1 cellular context compared by ENCODE assay signal in genomic region chr1:114218397-114219237, GRCh38.
TF ChIP-seq lines count a peak whose summit lies in the region.

No MANE protein-coding gene starts in this region.

TF ChIP-seq in H1, 55 proteins besides CTCF, POLR2A, EP300 and RAD21:
- TF ChIP-seq TEAD4 (IDR thresholded peaks at IDR 0.05; ENCODE audit: low read depth, low read length), result no peak
- no peak for TF ChIP-seq GTF2F1 (IDR thresholded peaks at IDR 0.05; ENCODE audit: borderline replicate concordance, low read depth, low read length)
- TF ChIP-seq SUZ12 (IDR thresholded peaks at IDR 0.05; ENCODE audit: low read length), result no peak
- TF ChIP-seq BRCA1 (IDR thresholded peaks at IDR 0.05; ENCODE audit: low read depth, low read length), result no peak
- no peak for TF ChIP-seq E2F6 (IDR thresholded peaks at IDR 0.05)
- TF ChIP-seq YY1 (IDR thresholded peaks at IDR 0.05; ENCODE audit: low read depth, low read length), result no peak
- TF ChIP-seq SP1 (IDR thresholded peaks at IDR 0.05; ENCODE audit: low read depth, low read length), result no peak
- no peak for TF ChIP-seq HDAC6 (IDR thresholded peaks at IDR 0.05; ENCODE audit: low read depth, low read length)
- TF ChIP-seq TBP (IDR thresholded peaks at IDR 0.05; ENCODE audit: low read depth, low read length), result no peak
- TF ChIP-seq KDM1A (IDR thresholded peaks at IDR 0.05; ENCODE audit: borderline replicate concordance, low read length), result no peak
- TF ChIP-seq EZH2 (IDR thresholded peaks at IDR 0.05; ENCODE audit: low read depth, low read length, severe bottlenecking), result no peak
- no peak for TF ChIP-seq ZNF274 (IDR thresholded peaks at IDR 0.05; ENCODE audit: borderline replicate concordance, extremely low read depth, low read length)
- TF ChIP-seq SRF (IDR thresholded peaks at IDR 0.05; ENCODE audit: low read depth, low read length), result no peak
- TF ChIP-seq POLR2AphosphoS5 (IDR thresholded peaks at IDR 0.05; ENCODE audit: low read depth, low read length), result no peak
- TF ChIP-seq PHF8 (conservative IDR thresholded peaks at IDR 0.05; ENCODE audit: low read depth, low read length), result no peak
- TF ChIP-seq MAX (IDR thresholded peaks at IDR 0.05), result no peak
- TF ChIP-seq NRF1 (IDR thresholded peaks at IDR 0.05; ENCODE audit: low read depth, low read length), result no peak
- TF ChIP-seq ATF2 (IDR thresholded peaks at IDR 0.05; ENCODE audit: low read length), result no peak
- no peak for TF ChIP-seq SP2 (IDR thresholded peaks at IDR 0.05; ENCODE audit: low read length)
